In the genomic region with DNA sequence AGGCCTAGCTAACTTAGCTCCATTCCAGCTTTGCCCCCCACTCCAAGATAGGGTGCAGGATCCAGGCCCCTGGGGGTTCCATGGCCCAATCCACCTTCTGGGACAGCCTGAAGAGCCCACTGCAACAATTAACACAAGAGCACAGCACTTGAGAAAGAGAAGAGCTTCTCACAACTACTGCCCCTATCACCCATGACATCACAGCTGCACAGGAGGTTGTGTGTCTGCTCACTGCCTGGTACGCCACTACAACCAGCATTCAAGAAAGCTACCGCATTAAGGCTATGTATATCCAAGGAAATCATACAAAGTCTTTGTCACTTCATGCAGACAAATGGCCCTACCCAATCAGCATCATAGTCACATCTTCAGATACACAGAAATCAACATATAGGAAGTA, we compare ENCODE assay signal across 17 cellular contexts.
DNase-seq lines count a peak whose midpoint lies in the region; ATAC-seq and TF ChIP-seq lines count a peak whose summit lies in the region.
"Had no signal": no experiment of that assay in that cellular context is flagged by ENCODE, and none has a peak within 500 bp of the region (broad histone marks: within the 10 kb centered on the region; RNA-seq: fewer than 3 reads in every experiment).

No MANE protein-coding gene starts in this region.

- peaks cover 32% of the 10 kb centered on the region for H3K4me1 Mint-ChIP-seq in T-helper 1 cell treated with Interleukin-12 subunit alpha and Interleukin-12 subunit beta and Interleukin-4 antibody, amounts not matched to agents 30 μg/mL and 1 μg/mL, for 36 hours (ENCODE audit: low read depth)
- peaks cover 37% of the 10 kb centered on the region for H3K4me1 Mint-ChIP-seq in activated T-helper 17 cell treated with anti-CD3 and anti-CD28 coated beads, Interleukin-2, amount 50 U/mL, for 72 hours

- peak overlapping the region; percentile 28 for H3K27ac Mint-ChIP-seq in T-helper 1 cell treated with Interleukin-12 subunit alpha and Interleukin-12 subunit beta and Interleukin-4 antibody, amounts not matched to agents 30 μg/mL and 1 μg/mL, for 36 hours
- H3K27ac Mint-ChIP-seq in activated T-helper 17 cell treated with anti-CD3 and anti-CD28 coated beads, Interleukin-2, amount 50 U/mL, for 72 hours: peak overlapping the region; percentile 94

- no peak overlapping the region for H3K4me3 Mint-ChIP-seq in T-helper 1 cell treated with Interleukin-12 subunit alpha and Interleukin-12 subunit beta and Interleukin-4 antibody, amounts not matched to agents 30 μg/mL and 1 μg/mL, for 36 hours
- peak overlapping the region; percentile 84 for H3K4me3 Mint-ChIP-seq in activated T-helper 17 cell treated with anti-CD3 and anti-CD28 coated beads, Interleukin-2, amount 50 U/mL, for 72 hours
- H3K4me3 Mint-ChIP-seq: activated CD4-positive, alpha-beta T cell treated with anti-CD3 and anti-CD28 coated beads, Interleukin-2, amount 10 ng/mL, durations not matched to agents 7 days and 5 days had no signal

- no peak overlapping the region for H2AFZ ChIP-seq in KMS-11 (ENCODE audit: low read depth)

- WGBS in spleen, 5 donors: 91 to 100% (median 95%) methylated on average over 2 of the region's 2 CpGs

- H3K9me3 ChIP-seq in spleen: peaks cover 6 to 17% (median 15%) of the 10 kb centered on the region in 8 donors
- H3K9me3 ChIP-seq: thyroid gland had no signal

- no peak for TF ChIP-seq POLR2A in spleen (IDR thresholded peaks at IDR 0.05)

- TF ChIP-seq CTCF in KMS-11 (conservative IDR thresholded peaks at IDR 0.05; ENCODE audit: low read depth, low read length) (no peak), spleen (IDR thresholded peaks at IDR 0.05 in 8 of 11, conservative IDR thresholded peaks at IDR 0.05 in 3 of 11) (no peak)

- H3K79me2 ChIP-seq in KMS-11 (ENCODE audit: insufficient read depth, low read depth): peaks cover 67% of the 10 kb centered on the region

- H3K36me3 Mint-ChIP-seq in T-helper 1 cell treated with Interleukin-12 subunit alpha and Interleukin-12 subunit beta and Interleukin-4 antibody, amounts not matched to agents 30 μg/mL and 1 μg/mL, for 36 hours (ENCODE audit: low read depth): peaks cover 2% of the 10 kb centered on the region
- no peaks in the 10 kb centered on the region for H3K36me3 Mint-ChIP-seq in activated T-helper 17 cell treated with anti-CD3 and anti-CD28 coated beads, Interleukin-2, amount 50 U/mL, for 72 hours (ENCODE audit: low read depth)

- H3K9ac ChIP-seq in KMS-11: peak overlapping the region; percentile 4; the same call in 1 of the 2 replicates

- H3K4me3 ChIP-seq in KMS-11 (IDR thresholded peaks at IDR 0.05; ENCODE audit: insufficient read depth, low read depth, low read length): no peak overlapping the region
- H3K4me3 ChIP-seq in spleen: no peak overlapping the region
- H3K4me3 ChIP-seq: thyroid gland had no signal

- H3K27me3 ChIP-seq in KMS-11 (ENCODE audit: insufficient read depth, low read depth) (no peaks in the 10 kb centered on the region), spleen (replicated peaks in 1 of 7) (no peaks in the 10 kb centered on the region)
- H3K27me3 ChIP-seq: brain microvascular endothelial cell, thyroid gland had no signal

- peak overlapping the region; percentile 97 for H3K27ac ChIP-seq in KMS-11
- peak overlapping the region in 6 of 8 donors; percentile 10 to 83 (median 68) for H3K27ac ChIP-seq in spleen
- H3K27ac ChIP-seq: 22Rv1, brain microvascular endothelial cell, thyroid gland had no signal

- H3K4me1 ChIP-seq in KMS-11 (ENCODE audit: low read depth, poor library complexity, severe bottlenecking) (peaks cover 80% of the 10 kb centered on the region), spleen (peaks cover 17 to 51% (median 44%) of the 10 kb centered on the region in 6 donors)
- H3K4me1 ChIP-seq: thyroid gland had no signal

- H3K4me2 ChIP-seq in KMS-11: peak overlapping the region; percentile 85

- H4K20me1 ChIP-seq in KMS-11 (ENCODE audit: insufficient read depth): no peaks in the 10 kb centered on the region

- intact Hi-C loops in spleen (cut with DNase I; ENCODE audit: low total_unique reads): no loop called here

- DNase-seq in T-helper 1 cell (no peak), spleen (no peak), NCI-H1694 treated with DMSO at 0.1 percent for 48 hours (lab: John Stamatoyannopoulos, UW) (no peak)
- no peak for DNase-seq in effector CD4-positive, alpha-beta T cell
- DNase-seq: activated effector memory CD4-positive, alpha-beta T cell treated with Interleukin-2 at 50 U/mL for 16 hours; brain microvascular endothelial cell; glutamatergic neuron; NCI-H526; SHP77; small intestine had no signal

- no peak for ATAC-seq in activated T-helper 17 cell treated with anti-CD3 and anti-CD28 coated beads, Interleukin-2, amount 50 U/mL, for 72 hours (replicated peaks)
- no peak for ATAC-seq in GM18520 (IDR thresholded peaks at IDR 0.05; ENCODE audit: unreplicated experiment)

- no peaks in the 10 kb centered on the region for H3K27me3 Mint-ChIP-seq in T-helper 1 cell treated with Interleukin-12 subunit alpha and Interleukin-12 subunit beta and Interleukin-4 antibody, amounts not matched to agents 30 μg/mL and 1 μg/mL, for 36 hours (ENCODE audit: low read depth)
- H3K27me3 Mint-ChIP-seq in activated T-helper 17 cell treated with anti-CD3 and anti-CD28 coated beads, Interleukin-2, amount 50 U/mL, for 72 hours: no peaks in the 10 kb centered on the region
- H3K27me3 Mint-ChIP-seq: activated CD4-positive, alpha-beta T cell treated with anti-CD3 and anti-CD28 coated beads, Interleukin-2, amount 10 ng/mL, durations not matched to agents 7 days and 5 days had no signal

- no peaks in the 10 kb centered on the region for H3K9me3 Mint-ChIP-seq in T-helper 1 cell treated with Interleukin-12 subunit alpha and Interleukin-12 subunit beta and Interleukin-4 antibody, amounts not matched to agents 30 μg/mL and 1 μg/mL, for 36 hours
- H3K9me3 Mint-ChIP-seq in activated T-helper 17 cell treated with anti-CD3 and anti-CD28 coated beads, Interleukin-2, amount 50 U/mL, for 72 hours: peaks cover 10% of the 10 kb centered on the region
- H3K9me3 Mint-ChIP-seq: activated CD4-positive, alpha-beta T cell treated with anti-CD3 and anti-CD28 coated beads, Interleukin-2, amount 10 ng/mL, durations not matched to agents 7 days and 5 days had no signal

- H3K36me3 ChIP-seq in KMS-11 (ENCODE audit: insufficient read depth): no peaks in the 10 kb centered on the region
- no peaks in the 10 kb centered on the region for H3K36me3 ChIP-seq in spleen
- H3K36me3 ChIP-seq: brain microvascular endothelial cell, thyroid gland had no signal
